ENCODE assay signal across 32 cellular contexts in genomic region chr12:94694732-94695131, GRCh38. TPM values are rescaled to one million over a fixed set of nuclear protein-coding genes. Genes with fewer than 3 reads are reported as not detected.
DNase-seq lines count a peak whose midpoint lies in the region; ATAC-seq and TF ChIP-seq lines count a peak whose summit lies in the region.
"Had no signal": no experiment of that assay in that cellular context is flagged by ENCODE, and none has a peak within 500 bp of the region (broad histone marks: within the 10 kb centered on the region; RNA-seq: fewer than 3 reads in every experiment).

No MANE protein-coding gene starts in this region.

- 93 to 95% methylated on average over 4 to 11 of the region's 11 CpGs for WGBS in endodermal cell (ENCODE audit: insufficient coverage in 1 of 2, insufficient read length in 1 of 2), 2 experiments

- POLR2A ChIA-PET in HEK293 (lab: Yijun Ruan, JAX), result no interaction called here
- POLR2A ChIA-PET in activated CD4-positive, alpha-beta memory T cell treated with anti-CD3 and anti-CD28 coated beads for 36 hours (lab: Charles Lee), result no interaction called here

- peak; percentile 32 for DNase-seq in endodermal cell
- DNase-seq in activated CD4-positive, alpha-beta memory T cell treated with anti-CD3 and anti-CD28 coated beads for 36 hours, result no peak
- DNase-seq: 8988T; ACHN; AML-193; BE2C; C1 segment of cervical spinal cord; Caco-2; Calu3; CD4-positive, alpha-beta memory T cell; CD4-positive, alpha-beta T cell; CD4-positive, CD25-positive, alpha-beta regulatory T cell; CD8-positive, alpha-beta memory T cell; CD8-positive, alpha-beta T cell; COR-L47; DMS 273 treated with DMSO at 0.1 percent for 48 hours; DMS153; DMS53; DMS79; DMS79 treated with DMSO at 0.1 percent for 48 hours; DND-41; EL had no signal

- H3K9me3 ChIP-seq in HEK293 (ENCODE audit: control insufficient read depth, insufficient read depth, low read depth, low read length) (no peaks in the 10 kb centered on the region), endodermal cell (ENCODE audit: control insufficient read depth, low read length) (no peaks in the 10 kb centered on the region)
- H3K9me3 ChIP-seq: A549, BE2C, BLaER1, Caco-2 had no signal

- no peak for TF ChIP-seq CTCF in HEK293 (tag by site-specific recombination; IDR thresholded peaks at IDR 0.05)
- TF ChIP-seq CTCF in endodermal cell (conservative IDR thresholded peaks at IDR 0.05), result no peak

- no peaks in the 10 kb centered on the region for H3K27me3 ChIP-seq in endodermal cell (ENCODE audit: control insufficient read depth, insufficient read depth, low read length, poor library complexity, severe bottlenecking)
- H3K27me3 ChIP-seq: BE2C; BLaER1; BLaER1 treated with 17β-estradiol and CSF1 and Interleukin-3, amounts not matched to agents 10 nM and 100 nM had no signal

- H3K4me1 ChIP-seq in HEK293 (ENCODE audit: control insufficient read depth, insufficient read depth, low read length), result no peaks in the 10 kb centered on the region
- peaks cover 2% of the 10 kb centered on the region for H3K4me1 ChIP-seq in endodermal cell (ENCODE audit: control insufficient read depth, insufficient read depth, low read length)
- H3K4me1 ChIP-seq: BE2C, BLaER1 had no signal

- no peak for ATAC-seq in GM18498 (IDR thresholded peaks at IDR 0.05; ENCODE audit: unreplicated experiment)
- ATAC-seq: A549; CD8-positive, alpha-beta T cell had no signal

- H3K27ac ChIP-seq in HEK293 (ENCODE audit: extremely low read depth, low read depth, low read length) (no peak overlapping the region), endodermal cell (ENCODE audit: low read depth, low read length) (no peak overlapping the region)
- H3K27ac ChIP-seq: 22Rv1; A549; BLaER1; BLaER1 treated with 17β-estradiol and CSF1 and Interleukin-3, amounts not matched to agents 10 nM and 100 nM; C4-2B had no signal

- peaks cover 2% of the 10 kb centered on the region for H3K27me3 Mint-ChIP-seq in endodermal cell (ENCODE audit: insufficient read depth)
- peaks cover 2% of the 10 kb centered on the region for H3K27me3 Mint-ChIP-seq in activated CD4-positive, alpha-beta memory T cell treated with anti-CD3 and anti-CD28 coated beads for 36 hours
- H3K27me3 Mint-ChIP-seq: B cell; CD4-positive, alpha-beta T cell had no signal

- CTCF ChIA-PET in HEK293 (lab: Yijun Ruan, JAX), result no interaction called here
- CTCF ChIA-PET in activated CD4-positive, alpha-beta memory T cell treated with anti-CD3 and anti-CD28 coated beads for 36 hours (lab: Charles Lee), result interaction anchor here (1.4 kb wide), 1 partner anchor 91 kb away, joined by 3 read pairs; no protein-coding TSS in a partner anchor

- intact Hi-C loops in activated CD4-positive, alpha-beta memory T cell treated with anti-CD3 and anti-CD28 coated beads for 36 hours (cut with micrococcal nuclease), result no loop called here

- H3K4me3 ChIP-seq in HEK293 (ENCODE audit: low read depth, low read length) (no peak overlapping the region), endodermal cell (ENCODE audit: low read length) (no peak overlapping the region)
- H3K4me3 ChIP-seq: A549; BLaER1; BLaER1 treated with 17β-estradiol and CSF1 and Interleukin-3, amounts not matched to agents 10 nM and 100 nM had no signal

- H3K9me3 Mint-ChIP-seq in endodermal cell, result peaks cover 9% of the 10 kb centered on the region
- H3K9me3 Mint-ChIP-seq in activated CD4-positive, alpha-beta memory T cell treated with anti-CD3 and anti-CD28 coated beads for 36 hours, result no peaks in the 10 kb centered on the region
- H3K9me3 Mint-ChIP-seq: CD4-positive, alpha-beta T cell; CD8-positive, alpha-beta memory T cell; CD8-positive, alpha-beta T cell had no signal

- no peak overlapping the region for H3K9ac ChIP-seq in endodermal cell (ENCODE audit: extremely low read depth, low read length, poor library complexity, severe bottlenecking)
- H3K9ac ChIP-seq: BLaER1; BLaER1 treated with 17β-estradiol and CSF1 and Interleukin-3, amounts not matched to agents 10 nM and 100 nM had no signal

- H3K4me1 Mint-ChIP-seq in endodermal cell, result no peaks in the 10 kb centered on the region
- H3K4me1 Mint-ChIP-seq in activated CD4-positive, alpha-beta memory T cell treated with anti-CD3 and anti-CD28 coated beads for 36 hours (ENCODE audit: low read depth), result peaks cover 2% of the 10 kb centered on the region
- H3K4me1 Mint-ChIP-seq: CD4-positive, alpha-beta memory T cell; CD4-positive, CD25-positive, alpha-beta regulatory T cell had no signal

- H3K36me3 ChIP-seq in HEK293 (ENCODE audit: control insufficient read depth in 2 of 2, insufficient read depth in 1 of 2, low read length in 2 of 2) (no peaks in the 10 kb centered on the region), endodermal cell (ENCODE audit: control insufficient read depth, insufficient read depth, low read length) (no peaks in the 10 kb centered on the region)
- H3K36me3 ChIP-seq: BE2C; BLaER1; BLaER1 treated with 17β-estradiol and CSF1 and Interleukin-3, amounts not matched to agents 10 nM and 100 nM had no signal

- H3K36me3 Mint-ChIP-seq in endodermal cell (ENCODE audit: low read depth), result no peaks in the 10 kb centered on the region
- H3K36me3 Mint-ChIP-seq in activated CD4-positive, alpha-beta memory T cell treated with anti-CD3 and anti-CD28 coated beads for 36 hours, result no peaks in the 10 kb centered on the region
- H3K36me3 Mint-ChIP-seq: CD4-positive, alpha-beta memory T cell; CD4-positive, CD25-positive, alpha-beta regulatory T cell; CD8-positive, alpha-beta T cell had no signal

- no peak overlapping the region for H3K4me3 Mint-ChIP-seq in endodermal cell
- no peak overlapping the region for H3K4me3 Mint-ChIP-seq in activated CD4-positive, alpha-beta memory T cell treated with anti-CD3 and anti-CD28 coated beads for 36 hours
- H3K4me3 Mint-ChIP-seq: B cell; CD14-positive monocyte; CD4-positive, alpha-beta memory T cell; CD4-positive, alpha-beta T cell; CD4-positive, CD25-positive, alpha-beta regulatory T cell; CD8-positive, alpha-beta memory T cell; CD8-positive, alpha-beta T cell had no signal

- H3K27ac Mint-ChIP-seq in endodermal cell, result no peak overlapping the region
- H3K27ac Mint-ChIP-seq in activated CD4-positive, alpha-beta memory T cell treated with anti-CD3 and anti-CD28 coated beads for 36 hours, result no peak overlapping the region
- H3K27ac Mint-ChIP-seq: B cell; CD14-positive monocyte; CD4-positive, alpha-beta T cell; CD4-positive, CD25-positive, alpha-beta regulatory T cell; CD8-positive, alpha-beta memory T cell; CD8-positive, alpha-beta T cell had no signal

TF ChIP-seq in HEK293, 187 proteins besides CTCF, POLR2A, EP300 and RAD21:
- no peak for TF ChIP-seq ELK4 (IDR thresholded peaks at IDR 0.05; ENCODE audit: borderline replicate concordance, low read depth, low read length)
- peak; percentile 97 for TF ChIP-seq ZNF610 (tag by site-specific recombination; IDR thresholded peaks at IDR 0.05; ENCODE audit: borderline replicate concordance)
- TF ChIP-seq ZBTB49 (tag by site-specific recombination; IDR thresholded peaks at IDR 0.05; ENCODE audit: low read depth), result no peak
- no peak for TF ChIP-seq ZNF529 (tag by site-specific recombination; IDR thresholded peaks at IDR 0.05; ENCODE audit: insufficient replicate concordance)
- no peak for TF ChIP-seq HOXC10 (CRISPR knock-in tag; IDR thresholded peaks at IDR 0.05)
- no peak for TF ChIP-seq OSR2 (tag by site-specific recombination; IDR thresholded peaks at IDR 0.05)
- no peak for TF ChIP-seq ZNF626 (tag by site-specific recombination; IDR thresholded peaks at IDR 0.05)

RNA-seq across cellular contexts. Expression of gene TMCC3, which starts 44.4 kb away (rescaled TPM):
- 1 to 10 TPM; 2.5 to 4.2 TPM for total RNA-seq in endodermal cell
- 2.8 TPM for polyA plus RNA-seq in endodermal cell (2013, experiment 1 of 2)
- 3.2 TPM for polyA plus RNA-seq in endodermal cell (2013, experiment 2 of 2)
- total RNA-seq in activated CD4-positive, alpha-beta memory T cell treated with anti-CD3 and anti-CD28 coated beads for 36 hours, result under 1 TPM; 0.36 to 0.43 TPM
- polyA plus RNA-seq: BJ had no signal
